Comparison of ENCODE assay signal across 22 cellular contexts in genomic region chr3:131348911-131349310, GRCh38.
"Had no signal": no experiment of that assay in that cellular context is flagged by ENCODE, and none has a peak within 500 bp of the region (broad histone marks: within the 10 kb centered on the region; RNA-seq: fewer than 3 reads in every experiment).

No MANE protein-coding gene starts in this region.

- H3K4me1 ChIP-seq: colonic mucosa had no signal

- H3K4me3 ChIP-seq: colonic mucosa, mucosa of descending colon, pancreas, psoas muscle, thoracic aorta, upper lobe of left lung had no signal

- DNase-seq: activated CD4-positive, alpha-beta T cell treated with anti-CD3 and anti-CD28 coated beads, Interleukin-2, amount 10 ng/mL, durations not matched to agents 7 days and 5 days; activated CD8-positive, alpha-beta T cell treated with anti-CD3 and anti-CD28 coated beads, Interleukin-2, amount 10 ng/mL, durations not matched to agents 7 days and 5 days; activated gamma-delta T cell treated with Interleukin-2 at 50 U/mL for 16 hours; aorta; colonic mucosa; erythroblast; glutamatergic neuron; hypothalamus; mesendoderm; mucosa of descending colon; nephron progenitor cell; pancreas; psoas muscle; stimulated activated CD4-positive, alpha-beta T cell treated with anti-CD3 and anti-CD28 coated beads, Interleukin-4, amount 100 ng/mL, for 24 hours; stimulated activated naive CD4-positive, alpha-beta T cell treated with Interleukin-2 at 50 U/mL for 16 hours; T-cell; upper lobe of left lung had no signal

- ATAC-seq: activated CD4-positive, CD25-positive, alpha-beta regulatory T cell treated with anti-CD3 and anti-CD28 coated beads, Interleukin-2, amount 50 U/mL, for 24 hours; activated CD8-positive, alpha-beta T cell treated with anti-CD3 and anti-CD28 coated beads, Interleukin-2, amount 10 ng/mL, durations not matched to agents 7 days and 5 days; activated naive CD4-positive, alpha-beta T cell treated with anti-CD3 and anti-CD28 coated beads, Interleukin-2, amount 50 U/mL, for 72 hours; mucosa of descending colon; pancreas; psoas muscle; T-cell had no signal

- H3K27me3 ChIP-seq: colonic mucosa, foreskin keratinocyte, pancreas, upper lobe of left lung had no signal

- H3K27ac ChIP-seq: colonic mucosa, foreskin keratinocyte, pancreas, psoas muscle, thoracic aorta, upper lobe of left lung, VCaP had no signal

- H3K9me3 ChIP-seq: colonic mucosa, mucosa of descending colon, pancreas, psoas muscle, thoracic aorta, upper lobe of left lung had no signal

- H3K36me3 ChIP-seq: colonic mucosa, pancreas, thoracic aorta, upper lobe of left lung had no signal
